1 cellular context compared by ENCODE assay signal in the genomic region with DNA sequence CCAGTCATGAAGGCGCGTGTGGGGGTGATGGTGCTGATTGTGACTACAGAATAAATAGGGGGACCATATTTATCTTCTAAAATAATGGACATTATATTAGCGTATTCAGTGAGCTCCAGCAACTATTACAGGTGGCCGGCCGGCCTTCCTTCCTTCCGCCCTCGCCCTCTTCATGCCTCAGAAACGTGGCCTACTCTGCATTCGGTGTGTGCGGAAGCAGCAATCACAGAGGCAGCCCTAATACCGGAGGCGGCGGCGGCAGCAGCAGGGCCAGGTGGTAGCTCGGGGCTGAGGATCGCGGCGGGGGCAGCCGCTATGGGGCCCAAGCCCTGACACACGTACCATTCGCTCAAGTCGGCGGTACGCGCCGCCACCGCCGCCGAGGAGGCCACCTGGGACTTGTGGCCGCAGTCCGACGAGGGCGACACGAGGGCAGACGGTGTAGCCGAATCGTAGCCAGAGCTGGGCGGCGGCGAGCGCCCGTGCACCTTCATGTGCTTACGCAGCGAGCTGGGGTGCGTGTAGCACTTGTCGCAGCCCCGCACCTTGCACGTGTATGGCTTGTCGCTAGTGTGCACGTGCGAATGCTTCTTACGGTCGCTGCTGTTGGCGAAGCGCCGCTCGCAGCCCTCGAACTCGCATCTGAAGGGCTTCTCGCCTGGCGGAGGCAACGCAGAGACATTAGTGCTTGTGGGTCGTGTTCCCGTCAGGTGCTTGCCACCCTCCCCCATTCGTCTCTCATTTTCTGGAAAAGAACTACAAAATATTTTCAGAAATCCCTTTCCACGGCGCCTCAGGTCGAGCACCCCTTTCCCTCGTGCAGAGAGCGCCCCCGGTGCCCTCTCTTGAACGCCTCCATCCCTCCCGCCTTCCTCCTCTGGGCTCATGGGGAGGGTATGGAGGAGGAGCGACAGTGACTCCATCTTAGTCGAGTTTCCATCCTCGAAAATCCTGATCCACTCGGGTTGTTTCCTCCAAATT.
TF ChIP-seq lines count a peak whose summit lies in the region.

No MANE protein-coding gene starts in this region.

TF ChIP-seq in WTC11, 78 proteins besides CTCF, POLR2A, EP300 and RAD21 (continues in another document):
- TF ChIP-seq CREB1 (CRISPR knock-in tag; IDR thresholded peaks at IDR 0.05) (0 out of 2 replicates have a peak, but pooled peaks have one; percentile 77), FOXK1 (CRISPR knock-in tag; IDR thresholded peaks at IDR 0.05) (no peak), ZNF219 (CRISPR knock-in tag; IDR thresholded peaks at IDR 0.05; ENCODE audit: borderline replicate concordance) (no peak), NFYB (CRISPR knock-in tag; conservative IDR thresholded peaks at IDR 0.05; ENCODE audit: low read depth) (no peak), ZBTB21 (CRISPR knock-in tag; IDR thresholded peaks at IDR 0.05; ENCODE audit: borderline replicate concordance) (peak; percentile 82), SOX15 (CRISPR knock-in tag; IDR thresholded peaks at IDR 0.05) (no peak), JUN (CRISPR knock-in tag; IDR thresholded peaks at IDR 0.05) (no peak), JAZF1 (CRISPR knock-in tag; IDR thresholded peaks at IDR 0.05) (no peak), NR3C1 (CRISPR knock-in tag; conservative IDR thresholded peaks at IDR 0.05; ENCODE audit: low read depth) (no peak), KAT7 (CRISPR knock-in tag; IDR thresholded peaks at IDR 0.05; ENCODE audit: borderline replicate concordance) (0 out of 2 replicates have a peak, but pooled peaks have one; percentile 90), TCF7 (CRISPR knock-in tag; IDR thresholded peaks at IDR 0.05; ENCODE audit: low read depth) (peak; percentile 72; the same call in 1 of the 2 replicates), MYBL2 (CRISPR knock-in tag; IDR thresholded peaks at IDR 0.05) (no peak; the same call in none of the 2 replicates), TEAD1 (CRISPR knock-in tag; IDR thresholded peaks at IDR 0.05) (peak; percentile 76), OVOL2 (CRISPR knock-in tag; IDR thresholded peaks at IDR 0.05; ENCODE audit: borderline replicate concordance) (no peak), ZNF671 (CRISPR knock-in tag; IDR thresholded peaks at IDR 0.05) (no peak), ZNF416 (CRISPR knock-in tag; IDR thresholded peaks at IDR 0.05) (no peak), GABPB1 (CRISPR knock-in tag; IDR thresholded peaks at IDR 0.05) (no peak), ESRRA (CRISPR knock-in tag; IDR thresholded peaks at IDR 0.05; ENCODE audit: borderline replicate concordance) (peak; percentile 70; the same call in 1 of the 2 replicates)
- TF ChIP-seq, protein P1, sequence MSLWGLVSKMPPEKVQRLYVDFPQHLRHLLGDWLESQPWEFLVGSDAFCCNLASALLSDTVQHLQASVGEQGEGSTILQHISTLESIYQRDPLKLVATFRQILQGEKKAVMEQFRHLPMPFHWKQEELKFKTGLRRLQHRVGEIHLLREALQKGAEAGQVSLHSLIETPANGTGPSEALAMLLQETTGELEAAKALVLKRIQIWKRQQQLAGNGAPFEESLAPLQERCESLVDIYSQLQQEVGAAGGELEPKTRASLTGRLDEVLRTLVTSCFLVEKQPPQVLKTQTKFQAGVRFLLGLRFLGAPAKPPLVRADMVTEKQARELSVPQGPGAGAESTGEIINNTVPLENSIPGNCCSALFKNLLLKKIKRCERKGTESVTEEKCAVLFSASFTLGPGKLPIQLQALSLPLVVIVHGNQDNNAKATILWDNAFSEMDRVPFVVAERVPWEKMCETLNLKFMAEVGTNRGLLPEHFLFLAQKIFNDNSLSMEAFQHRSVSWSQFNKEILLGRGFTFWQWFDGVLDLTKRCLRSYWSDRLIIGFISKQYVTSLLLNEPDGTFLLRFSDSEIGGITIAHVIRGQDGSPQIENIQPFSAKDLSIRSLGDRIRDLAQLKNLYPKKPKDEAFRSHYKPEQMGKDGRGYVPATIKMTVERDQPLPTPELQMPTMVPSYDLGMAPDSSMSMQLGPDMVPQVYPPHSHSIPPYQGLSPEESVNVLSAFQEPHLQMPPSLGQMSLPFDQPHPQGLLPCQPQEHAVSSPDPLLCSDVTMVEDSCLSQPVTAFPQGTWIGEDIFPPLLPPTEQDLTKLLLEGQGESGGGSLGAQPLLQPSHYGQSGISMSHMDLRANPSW (CRISPR knock-in tag; conservative IDR thresholded peaks at IDR 0.05; ENCODE audit: low read depth) = 0 out of 2 replicates have a peak, but pooled peaks have one; percentile 63
- TF ChIP-seq, protein P2, sequence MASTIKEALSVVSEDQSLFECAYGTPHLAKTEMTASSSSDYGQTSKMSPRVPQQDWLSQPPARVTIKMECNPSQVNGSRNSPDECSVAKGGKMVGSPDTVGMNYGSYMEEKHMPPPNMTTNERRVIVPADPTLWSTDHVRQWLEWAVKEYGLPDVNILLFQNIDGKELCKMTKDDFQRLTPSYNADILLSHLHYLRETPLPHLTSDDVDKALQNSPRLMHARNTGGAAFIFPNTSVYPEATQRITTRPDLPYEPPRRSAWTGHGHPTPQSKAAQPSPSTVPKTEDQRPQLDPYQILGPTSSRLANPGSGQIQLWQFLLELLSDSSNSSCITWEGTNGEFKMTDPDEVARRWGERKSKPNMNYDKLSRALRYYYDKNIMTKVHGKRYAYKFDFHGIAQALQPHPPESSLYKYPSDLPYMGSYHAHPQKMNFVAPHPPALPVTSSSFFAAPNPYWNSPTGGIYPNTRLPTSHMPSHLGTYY (CRISPR knock-in tag; IDR thresholded peaks at IDR 0.05) = no peak
- TF ChIP-seq, protein P3, sequence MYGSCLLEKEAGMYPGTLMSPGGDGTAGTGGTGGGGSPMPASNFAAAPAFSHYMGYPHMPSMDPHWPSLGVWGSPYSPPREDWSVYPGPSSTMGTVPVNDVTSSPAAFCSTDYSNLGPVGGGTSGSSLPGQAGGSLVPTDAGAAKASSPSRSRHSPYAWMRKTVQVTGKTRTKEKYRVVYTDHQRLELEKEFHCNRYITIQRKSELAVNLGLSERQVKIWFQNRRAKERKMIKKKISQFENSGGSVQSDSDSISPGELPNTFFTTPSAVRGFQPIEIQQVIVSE (CRISPR knock-in tag; IDR thresholded peaks at IDR 0.05; ENCODE audit: borderline replicate concordance) = no peak
- TF ChIP-seq, protein P4, sequence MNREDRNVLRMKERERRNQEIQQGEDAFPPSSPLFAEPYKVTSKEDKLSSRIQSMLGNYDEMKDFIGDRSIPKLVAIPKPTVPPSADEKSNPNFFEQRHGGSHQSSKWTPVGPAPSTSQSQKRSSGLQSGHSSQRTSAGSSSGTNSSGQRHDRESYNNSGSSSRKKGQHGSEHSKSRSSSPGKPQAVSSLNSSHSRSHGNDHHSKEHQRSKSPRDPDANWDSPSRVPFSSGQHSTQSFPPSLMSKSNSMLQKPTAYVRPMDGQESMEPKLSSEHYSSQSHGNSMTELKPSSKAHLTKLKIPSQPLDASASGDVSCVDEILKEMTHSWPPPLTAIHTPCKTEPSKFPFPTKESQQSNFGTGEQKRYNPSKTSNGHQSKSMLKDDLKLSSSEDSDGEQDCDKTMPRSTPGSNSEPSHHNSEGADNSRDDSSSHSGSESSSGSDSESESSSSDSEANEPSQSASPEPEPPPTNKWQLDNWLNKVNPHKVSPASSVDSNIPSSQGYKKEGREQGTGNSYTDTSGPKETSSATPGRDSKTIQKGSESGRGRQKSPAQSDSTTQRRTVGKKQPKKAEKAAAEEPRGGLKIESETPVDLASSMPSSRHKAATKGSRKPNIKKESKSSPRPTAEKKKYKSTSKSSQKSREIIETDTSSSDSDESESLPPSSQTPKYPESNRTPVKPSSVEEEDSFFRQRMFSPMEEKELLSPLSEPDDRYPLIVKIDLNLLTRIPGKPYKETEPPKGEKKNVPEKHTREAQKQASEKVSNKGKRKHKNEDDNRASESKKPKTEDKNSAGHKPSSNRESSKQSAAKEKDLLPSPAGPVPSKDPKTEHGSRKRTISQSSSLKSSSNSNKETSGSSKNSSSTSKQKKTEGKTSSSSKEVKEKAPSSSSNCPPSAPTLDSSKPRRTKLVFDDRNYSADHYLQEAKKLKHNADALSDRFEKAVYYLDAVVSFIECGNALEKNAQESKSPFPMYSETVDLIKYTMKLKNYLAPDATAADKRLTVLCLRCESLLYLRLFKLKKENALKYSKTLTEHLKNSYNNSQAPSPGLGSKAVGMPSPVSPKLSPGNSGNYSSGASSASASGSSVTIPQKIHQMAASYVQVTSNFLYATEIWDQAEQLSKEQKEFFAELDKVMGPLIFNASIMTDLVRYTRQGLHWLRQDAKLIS (CRISPR knock-in tag; IDR thresholded peaks at IDR 0.05; ENCODE audit: borderline replicate concordance) = no peak; the same call in 1 of the 2 replicates
- TF ChIP-seq, protein P5, sequence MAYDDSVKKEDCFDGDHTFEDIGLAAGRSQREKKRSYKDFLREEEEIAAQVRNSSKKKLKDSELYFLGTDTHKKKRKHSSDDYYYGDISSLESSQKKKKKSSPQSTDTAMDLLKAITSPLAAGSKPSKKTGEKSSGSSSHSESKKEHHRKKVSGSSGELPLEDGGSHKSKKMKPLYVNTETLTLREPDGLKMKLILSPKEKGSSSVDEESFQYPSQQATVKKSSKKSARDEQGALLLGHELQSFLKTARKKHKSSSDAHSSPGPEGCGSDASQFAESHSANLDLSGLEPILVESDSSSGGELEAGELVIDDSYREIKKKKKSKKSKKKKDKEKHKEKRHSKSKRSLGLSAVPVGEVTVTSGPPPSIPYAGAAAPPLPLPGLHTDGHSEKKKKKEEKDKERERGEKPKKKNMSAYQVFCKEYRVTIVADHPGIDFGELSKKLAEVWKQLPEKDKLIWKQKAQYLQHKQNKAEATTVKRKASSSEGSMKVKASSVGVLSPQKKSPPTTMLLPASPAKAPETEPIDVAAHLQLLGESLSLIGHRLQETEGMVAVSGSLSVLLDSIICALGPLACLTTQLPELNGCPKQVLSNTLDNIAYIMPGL (CRISPR knock-in tag; IDR thresholded peaks at IDR 0.05) = peak; percentile 71; the same call in 1 of the 2 replicates
- TF ChIP-seq, protein P6, sequence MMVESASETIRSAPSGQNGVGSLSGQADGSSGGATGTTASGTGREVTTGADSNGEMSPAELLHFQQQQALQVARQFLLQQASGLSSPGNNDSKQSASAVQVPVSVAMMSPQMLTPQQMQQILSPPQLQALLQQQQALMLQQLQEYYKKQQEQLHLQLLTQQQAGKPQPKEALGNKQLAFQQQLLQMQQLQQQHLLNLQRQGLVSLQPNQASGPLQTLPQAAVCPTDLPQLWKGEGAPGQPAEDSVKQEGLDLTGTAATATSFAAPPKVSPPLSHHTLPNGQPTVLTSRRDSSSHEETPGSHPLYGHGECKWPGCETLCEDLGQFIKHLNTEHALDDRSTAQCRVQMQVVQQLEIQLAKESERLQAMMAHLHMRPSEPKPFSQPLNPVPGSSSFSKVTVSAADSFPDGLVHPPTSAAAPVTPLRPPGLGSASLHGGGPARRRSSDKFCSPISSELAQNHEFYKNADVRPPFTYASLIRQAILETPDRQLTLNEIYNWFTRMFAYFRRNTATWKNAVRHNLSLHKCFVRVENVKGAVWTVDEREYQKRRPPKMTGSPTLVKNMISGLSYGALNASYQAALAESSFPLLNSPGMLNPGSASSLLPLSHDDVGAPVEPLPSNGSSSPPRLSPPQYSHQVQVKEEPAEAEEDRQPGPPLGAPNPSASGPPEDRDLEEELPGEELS (CRISPR knock-in tag; IDR thresholded peaks at IDR 0.05) = 0 out of 2 replicates have a peak, but pooled peaks have one; percentile 49
- TF ChIP-seq, protein P7, sequence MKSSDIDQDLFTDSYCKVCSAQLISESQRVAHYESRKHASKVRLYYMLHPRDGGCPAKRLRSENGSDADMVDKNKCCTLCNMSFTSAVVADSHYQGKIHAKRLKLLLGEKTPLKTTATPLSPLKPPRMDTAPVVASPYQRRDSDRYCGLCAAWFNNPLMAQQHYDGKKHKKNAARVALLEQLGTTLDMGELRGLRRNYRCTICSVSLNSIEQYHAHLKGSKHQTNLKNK (CRISPR knock-in tag; IDR thresholded peaks at IDR 0.05) = no peak
- TF ChIP-seq, protein P8, sequence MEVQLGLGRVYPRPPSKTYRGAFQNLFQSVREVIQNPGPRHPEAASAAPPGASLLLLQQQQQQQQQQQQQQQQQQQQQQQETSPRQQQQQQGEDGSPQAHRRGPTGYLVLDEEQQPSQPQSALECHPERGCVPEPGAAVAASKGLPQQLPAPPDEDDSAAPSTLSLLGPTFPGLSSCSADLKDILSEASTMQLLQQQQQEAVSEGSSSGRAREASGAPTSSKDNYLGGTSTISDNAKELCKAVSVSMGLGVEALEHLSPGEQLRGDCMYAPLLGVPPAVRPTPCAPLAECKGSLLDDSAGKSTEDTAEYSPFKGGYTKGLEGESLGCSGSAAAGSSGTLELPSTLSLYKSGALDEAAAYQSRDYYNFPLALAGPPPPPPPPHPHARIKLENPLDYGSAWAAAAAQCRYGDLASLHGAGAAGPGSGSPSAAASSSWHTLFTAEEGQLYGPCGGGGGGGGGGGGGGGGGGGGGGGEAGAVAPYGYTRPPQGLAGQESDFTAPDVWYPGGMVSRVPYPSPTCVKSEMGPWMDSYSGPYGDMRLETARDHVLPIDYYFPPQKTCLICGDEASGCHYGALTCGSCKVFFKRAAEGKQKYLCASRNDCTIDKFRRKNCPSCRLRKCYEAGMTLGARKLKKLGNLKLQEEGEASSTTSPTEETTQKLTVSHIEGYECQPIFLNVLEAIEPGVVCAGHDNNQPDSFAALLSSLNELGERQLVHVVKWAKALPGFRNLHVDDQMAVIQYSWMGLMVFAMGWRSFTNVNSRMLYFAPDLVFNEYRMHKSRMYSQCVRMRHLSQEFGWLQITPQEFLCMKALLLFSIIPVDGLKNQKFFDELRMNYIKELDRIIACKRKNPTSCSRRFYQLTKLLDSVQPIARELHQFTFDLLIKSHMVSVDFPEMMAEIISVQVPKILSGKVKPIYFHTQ (CRISPR knock-in tag; IDR thresholded peaks at IDR 0.05) = no peak
- TF ChIP-seq, protein P9, sequence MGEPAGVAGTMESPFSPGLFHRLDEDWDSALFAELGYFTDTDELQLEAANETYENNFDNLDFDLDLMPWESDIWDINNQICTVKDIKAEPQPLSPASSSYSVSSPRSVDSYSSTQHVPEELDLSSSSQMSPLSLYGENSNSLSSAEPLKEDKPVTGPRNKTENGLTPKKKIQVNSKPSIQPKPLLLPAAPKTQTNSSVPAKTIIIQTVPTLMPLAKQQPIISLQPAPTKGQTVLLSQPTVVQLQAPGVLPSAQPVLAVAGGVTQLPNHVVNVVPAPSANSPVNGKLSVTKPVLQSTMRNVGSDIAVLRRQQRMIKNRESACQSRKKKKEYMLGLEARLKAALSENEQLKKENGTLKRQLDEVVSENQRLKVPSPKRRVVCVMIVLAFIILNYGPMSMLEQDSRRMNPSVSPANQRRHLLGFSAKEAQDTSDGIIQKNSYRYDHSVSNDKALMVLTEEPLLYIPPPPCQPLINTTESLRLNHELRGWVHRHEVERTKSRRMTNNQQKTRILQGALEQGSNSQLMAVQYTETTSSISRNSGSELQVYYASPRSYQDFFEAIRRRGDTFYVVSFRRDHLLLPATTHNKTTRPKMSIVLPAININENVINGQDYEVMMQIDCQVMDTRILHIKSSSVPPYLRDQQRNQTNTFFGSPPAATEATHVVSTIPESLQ (CRISPR knock-in tag; IDR thresholded peaks at IDR 0.05) = no peak
- TF ChIP-seq, protein P10, sequence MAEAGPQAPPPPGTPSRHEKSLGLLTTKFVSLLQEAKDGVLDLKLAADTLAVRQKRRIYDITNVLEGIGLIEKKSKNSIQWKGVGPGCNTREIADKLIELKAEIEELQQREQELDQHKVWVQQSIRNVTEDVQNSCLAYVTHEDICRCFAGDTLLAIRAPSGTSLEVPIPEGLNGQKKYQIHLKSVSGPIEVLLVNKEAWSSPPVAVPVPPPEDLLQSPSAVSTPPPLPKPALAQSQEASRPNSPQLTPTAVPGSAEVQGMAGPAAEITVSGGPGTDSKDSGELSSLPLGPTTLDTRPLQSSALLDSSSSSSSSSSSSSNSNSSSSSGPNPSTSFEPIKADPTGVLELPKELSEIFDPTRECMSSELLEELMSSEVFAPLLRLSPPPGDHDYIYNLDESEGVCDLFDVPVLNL (CRISPR knock-in tag; IDR thresholded peaks at IDR 0.05; ENCODE audit: borderline replicate concordance, low read depth) = peak; percentile 92
